In the genomic region with DNA sequence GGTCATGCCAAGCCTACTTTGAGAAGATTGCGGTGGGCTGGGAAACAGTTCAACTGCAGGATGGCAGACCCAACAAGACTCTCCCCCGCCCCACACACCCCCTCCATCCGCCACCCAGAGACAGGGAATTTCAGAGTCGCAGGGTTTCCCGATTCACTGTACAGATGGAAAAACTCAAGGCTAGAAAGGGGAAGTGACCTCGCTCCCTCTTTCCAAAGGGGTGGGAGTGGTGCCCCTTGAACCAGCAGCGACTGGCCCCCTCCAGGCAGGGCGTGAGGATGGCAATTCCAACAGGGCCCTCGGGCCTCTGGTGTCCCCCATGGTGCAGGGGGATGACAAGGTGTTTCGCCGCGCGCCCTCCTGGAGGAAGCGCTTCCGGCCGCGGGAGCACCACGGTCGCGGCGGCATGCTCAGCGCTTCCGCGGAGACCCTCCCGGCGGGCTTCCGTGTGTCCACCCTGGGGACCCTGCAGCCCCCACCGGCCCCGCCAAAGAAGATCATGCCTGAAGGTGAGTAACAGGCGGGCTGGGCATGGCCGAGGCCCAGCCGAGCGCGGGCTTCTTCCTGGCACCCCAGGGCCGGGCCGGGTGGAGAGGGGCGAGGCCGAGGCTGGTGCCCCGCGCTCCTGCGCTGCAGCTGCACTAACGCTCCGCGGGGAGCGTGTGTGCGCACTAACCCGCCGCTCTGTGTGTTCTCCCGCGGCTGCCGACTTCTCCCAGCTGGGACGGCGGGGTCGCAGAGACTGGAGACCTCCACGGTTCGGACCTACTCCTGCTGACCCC, we compare ENCODE assay signal across 12 cellular contexts. TPM values are rescaled to one million over a fixed set of nuclear protein-coding genes. Genes with fewer than 3 reads are reported as not detected.
DNase-seq lines count a peak whose midpoint lies in the region; ATAC-seq and TF ChIP-seq lines count a peak whose summit lies in the region.
"Had no signal": no experiment of that assay in that cellular context is flagged by ENCODE, and none has a peak within 500 bp of the region (broad histone marks: within the 10 kb centered on the region; RNA-seq: fewer than 3 reads in every experiment).

No MANE protein-coding gene starts in this region.

- H3K4me1 ChIP-seq in HUES64 (ENCODE audit: insufficient read depth, low read length), result no peaks in the 10 kb centered on the region

- peak overlapping the region; percentile 38; the same call in 1 of the 2 replicates for H3K9ac ChIP-seq in HUES64 (ENCODE audit: low read depth, low read length)

- H3K9me3 ChIP-seq in HUES64 (ENCODE audit: insufficient read depth, low read depth, low read length), result no peaks in the 10 kb centered on the region

- peaks cover 7% of the 10 kb centered on the region for H3K4me1 Mint-ChIP-seq in stimulated activated effector memory CD8-positive, alpha-beta T cell treated with anti-CD3 and anti-CD28 coated beads, Interleukin-12 subunit alpha, Interleukin-12 subunit beta, amount 100 ng/mL, for 72 hours

- H3K36me3 ChIP-seq in HUES64 (ENCODE audit: insufficient read depth, low read length), result no peaks in the 10 kb centered on the region; the same call in 1 of the 2 replicates
- no peaks in the 10 kb centered on the region for H3K36me3 ChIP-seq in kidney epithelial cell (ENCODE audit: control insufficient read depth, insufficient read depth, low read length)

- DNase-seq in astrocyte of the hippocampus (ENCODE audit: low read depth, low spot score), result peak; percentile 23
- no peak for DNase-seq in kidney epithelial cell (ENCODE audit: low read depth)
- DNase-seq in stimulated activated effector memory CD8-positive, alpha-beta T cell treated with anti-CD3 and anti-CD28 coated beads, Interleukin-12 subunit alpha, Interleukin-12 subunit beta, amount 100 ng/mL, for 72 hours (ENCODE audit: low spot score in 2 of 2), result no peak
- no peak for DNase-seq in DMS153 (lab: John Stamatoyannopoulos, UW)
- DNase-seq: DMS79 treated with DMSO at 0.1 percent for 48 hours had no signal

- no peaks in the 10 kb centered on the region for H3K9me3 Mint-ChIP-seq in stimulated activated effector memory CD8-positive, alpha-beta T cell treated with anti-CD3 and anti-CD28 coated beads, Interleukin-12 subunit alpha, Interleukin-12 subunit beta, amount 100 ng/mL, for 72 hours
- H3K9me3 Mint-ChIP-seq: T-helper 1 cell treated with Interleukin-12 subunit alpha and Interleukin-12 subunit beta and Interleukin-4 antibody, amounts not matched to agents 30 μg/mL and 1 μg/mL, for 36 hours had no signal

- ATAC-seq in stimulated activated effector memory CD8-positive, alpha-beta T cell treated with anti-CD3 and anti-CD28 coated beads, Interleukin-12 subunit alpha, Interleukin-12 subunit beta, amount 100 ng/mL, for 72 hours, result peak; percentile 8
- ATAC-seq in HG02938 (IDR thresholded peaks at IDR 0.05; ENCODE audit: unreplicated experiment) (no peak), GM19397 (IDR thresholded peaks at IDR 0.05; ENCODE audit: unreplicated experiment) (no peak), GM21723 (IDR thresholded peaks at IDR 0.05; ENCODE audit: unreplicated experiment) (no peak)

- H3K27me3 ChIP-seq in HUES64 (ENCODE audit: insufficient read depth, low read length), result peaks cover 38% of the 10 kb centered on the region
- peaks cover 22% of the 10 kb centered on the region for H3K27me3 ChIP-seq in kidney epithelial cell (ENCODE audit: control insufficient read depth, insufficient read depth, low read length)

- peak overlapping the region; percentile 2 for H3K4me3 Mint-ChIP-seq in stimulated activated effector memory CD8-positive, alpha-beta T cell treated with anti-CD3 and anti-CD28 coated beads, Interleukin-12 subunit alpha, Interleukin-12 subunit beta, amount 100 ng/mL, for 72 hours

- H3K4me3 ChIP-seq in HUES64 (ENCODE audit: low read length) (peak overlapping the region; percentile 42), kidney epithelial cell (ENCODE audit: low read depth, low read length) (peak overlapping the region; percentile 11)
- H3K4me3 ChIP-seq: lung had no signal

- H3K27ac ChIP-seq in HUES64 (ENCODE audit: low read depth, low read length), result no peak overlapping the region

- WGBS in HUES64, result 50% methylated on average over 56 of the region's 56 CpGs

- TF ChIP-seq CTCF in kidney epithelial cell (IDR thresholded peaks at IDR 0.05; ENCODE audit: insufficient read depth, low read length, poor library complexity, severe bottlenecking), result no peak

- peaks cover 28% of the 10 kb centered on the region for H3K36me3 Mint-ChIP-seq in stimulated activated effector memory CD8-positive, alpha-beta T cell treated with anti-CD3 and anti-CD28 coated beads, Interleukin-12 subunit alpha, Interleukin-12 subunit beta, amount 100 ng/mL, for 72 hours
- H3K36me3 Mint-ChIP-seq: IgD-negative memory B cell had no signal

- H3K27ac Mint-ChIP-seq in stimulated activated effector memory CD8-positive, alpha-beta T cell treated with anti-CD3 and anti-CD28 coated beads, Interleukin-12 subunit alpha, Interleukin-12 subunit beta, amount 100 ng/mL, for 72 hours, result no peak overlapping the region
- H3K27ac Mint-ChIP-seq: IgD-negative memory B cell had no signal

RNA-seq across cellular contexts. Expression of a gene that starts 10.4 kb away (rescaled TPM):
- polyA plus RNA-seq in HUES64 (2013, experiment 1 of 2), result not detected
- not detected for polyA plus RNA-seq in HUES64 (2013, experiment 2 of 2)
- not detected in 2 replicates for total RNA-seq in kidney epithelial cell
- total RNA-seq: lung had no signal
- polyA plus RNA-seq: IgD-negative memory B cell, lung had no signal

RNA-seq across cellular contexts. Expression of a gene that starts 49.1 kb away (rescaled TPM):
- 2.9 TPM for polyA plus RNA-seq in HUES64 (2013, experiment 1 of 2)
- polyA plus RNA-seq in HUES64 (2013, experiment 2 of 2), result 6.5 TPM
- total RNA-seq in kidney epithelial cell, result 0.13 and 0.62 TPM in 2 replicates
- polyA plus RNA-seq: IgD-negative memory B cell had no signal

RNA-seq across cellular contexts. Expression of a gene that starts 52.1 kb away (rescaled TPM):
- 2.7 TPM for polyA plus RNA-seq in HUES64 (2013, experiment 1 of 2)
- 3.2 TPM for polyA plus RNA-seq in HUES64 (2013, experiment 2 of 2)
- total RNA-seq in kidney epithelial cell, result 5.6 and 7.0 TPM in 2 replicates
- polyA plus RNA-seq: IgD-negative memory B cell had no signal
